ENCODE assay signal across 21 cellular contexts in the genomic region with DNA sequence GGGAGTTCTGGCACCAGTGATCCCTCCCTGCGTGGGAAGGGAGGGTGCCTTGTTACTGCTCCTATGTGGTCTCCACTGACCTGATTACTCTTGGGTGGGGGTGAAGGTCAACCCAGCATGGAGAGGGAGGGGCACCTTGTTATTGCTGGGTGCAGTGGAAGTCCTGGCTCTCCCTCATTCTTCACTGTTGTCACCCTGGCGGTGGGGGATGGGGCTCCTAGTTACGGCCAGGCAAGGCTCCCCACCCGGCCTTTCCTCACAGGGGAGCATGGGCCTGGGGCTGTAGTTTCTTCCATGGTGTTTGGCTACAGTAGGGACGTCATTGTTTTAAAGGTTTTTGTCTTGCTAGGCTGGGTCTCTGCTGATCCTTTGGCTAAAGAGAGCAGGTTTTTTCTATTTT. TPM values are rescaled to one million over a fixed set of nuclear protein-coding genes. Genes with fewer than 3 reads are reported as not detected.
DNase-seq lines count a peak whose midpoint lies in the region; ATAC-seq, FAIRE-seq and TF ChIP-seq lines count a peak whose summit lies in the region.
"Had no signal": no experiment of that assay in that cellular context is flagged by ENCODE, and none has a peak within 500 bp of the region (broad histone marks: within the 10 kb centered on the region; RNA-seq: fewer than 3 reads in every experiment).

No MANE protein-coding gene starts in this region.

- H3K4me1 ChIP-seq in HepG2 (ENCODE audit: insufficient read depth, low read length) (no peaks in the 10 kb centered on the region), small intestine (ENCODE audit: control insufficient read depth in 2 of 2, insufficient read depth in 1 of 2, low read depth in 1 of 2, low read length in 1 of 2) (no peaks in the 10 kb centered on the region), HAP-1 (no peaks in the 10 kb centered on the region)
- H3K4me1 ChIP-seq: A549, Caco-2 had no signal

- H3K36me3 Mint-ChIP-seq in WTC11, result no peaks in the 10 kb centered on the region

- H3K4me3 Mint-ChIP-seq in WTC11, result no peak overlapping the region
- H3K4me3 Mint-ChIP-seq: CD4-positive, alpha-beta T cell had no signal

- no peak overlapping the region for H2AFZ ChIP-seq in HepG2 (ENCODE audit: low read length)

- H3K4me3 ChIP-seq in H7 (ENCODE audit: insufficient read depth, low read depth, low read length) (no peak overlapping the region), HepG2 (replicated peaks in 1 of 3; ENCODE audit: insufficient read depth in 1 of 3, low read depth in 2 of 3, low read length in 3 of 3) (no peak overlapping the region), small intestine (ENCODE audit: low read depth in 1 of 2, low read length in 2 of 2) (no peak overlapping the region), HAP-1 (no peak overlapping the region)
- H3K4me3 ChIP-seq: A549 had no signal

- no peaks in the 10 kb centered on the region for H3K27me3 ChIP-seq in H7 (ENCODE audit: control insufficient read depth, insufficient read depth, low read length)
- peaks cover 0 to 3% of the 10 kb centered on the region in 2 experiments; a peak in 2 of 5 replicates for H3K27me3 ChIP-seq in HepG2 (ENCODE audit: control insufficient read depth in 1 of 2, insufficient read depth in 2 of 2, low read length in 2 of 2)
- no peaks in the 10 kb centered on the region for H3K27me3 ChIP-seq in small intestine (ENCODE audit: control insufficient read depth in 2 of 2, insufficient read depth in 2 of 2, low read length in 2 of 2)
- no peaks in the 10 kb centered on the region for H3K27me3 ChIP-seq in HAP-1 (ENCODE audit: low read depth)

- in situ Hi-C loops in HepG2 (cut with HindIII; ENCODE audit: extremely low pct_ligation_motif_present, low pct_unique_long_range_greater_than_20kb), result no loop called here
- in situ Hi-C loops in HAP-1 (cut with MboI; ENCODE audit: low sequenced_read_pairs), result no loop called here

- no peak overlapping the region for H3K27ac Mint-ChIP-seq in WTC11
- H3K27ac Mint-ChIP-seq: CD4-positive, alpha-beta T cell had no signal

- H3K4me1 Mint-ChIP-seq in WTC11, result peaks cover 10% of the 10 kb centered on the region

- no TSS peak for BruUV-seq in HepG2 (replicated peaks; lab: Mats Ljungman, UMichigan)

- H3K9me3 ChIP-seq in HepG2 (ENCODE audit: low read length), result no peaks in the 10 kb centered on the region
- no peaks in the 10 kb centered on the region for H3K9me3 ChIP-seq in small intestine (ENCODE audit: control insufficient read depth, low read depth)
- H3K9me3 ChIP-seq in HAP-1, result no peaks in the 10 kb centered on the region; the same call in 1 of the 2 replicates

- TF ChIP-seq EP300 in HepG2 (IDR thresholded peaks at IDR 0.05; ENCODE audit: low read depth in 2 of 2, low read length in 2 of 2) (no peak), HepG2 (CRISPR knock-in tag; IDR thresholded peaks at IDR 0.05; ENCODE audit: borderline replicate concordance) (no peak)

- FAIRE-seq in HepG2 (lab: Jason Lieb, UNC), result no peak
- FAIRE-seq in small intestine (lab: Jason Lieb, UNC), result no peak
- FAIRE-seq: A549 had no signal

- H3K79me2 ChIP-seq in HepG2 (ENCODE audit: insufficient read depth, low read length), result no peaks in the 10 kb centered on the region

- POLR2A ChIA-PET in WTC11 (lab: Charles Lee), result no interaction called here
- POLR2A ChIA-PET in HepG2 (lab: Yijun Ruan, JAX), result no interaction called here

- H3K9ac ChIP-seq in HepG2 (ENCODE audit: insufficient read depth, low read depth, low read length), result no peak overlapping the region
- H3K9ac ChIP-seq: KMS-11 had no signal

- H3K27me3 Mint-ChIP-seq in WTC11 (ENCODE audit: low read depth), result no peaks in the 10 kb centered on the region
- H3K27me3 Mint-ChIP-seq: CD4-positive, alpha-beta T cell had no signal

- peak; percentile 52; the same call in 1 of the 2 replicates for ATAC-seq in WTC11
- no peak for ATAC-seq in HepG2
- ATAC-seq: A549, HCT116, PC-3 had no signal

- H4K20me1 ChIP-seq in HepG2 (ENCODE audit: insufficient read depth, low read length), result no peaks in the 10 kb centered on the region

- 13% methylated on average over 5 of the region's 5 CpGs for WGBS in HepG2 (ENCODE audit: low lambda C conversion rate)
- WGBS in small intestine, 3 donors, result 50 to 71% (median 62%) methylated on average over 5 of the region's 5 CpGs

- TF ChIP-seq RAD21 in HepG2 (CRISPR knock-in tag; IDR thresholded peaks at IDR 0.05), result no peak

- no peak for TF ChIP-seq POLR2A in HepG2 (IDR thresholded peaks at IDR 0.05; ENCODE audit: insufficient read depth in 1 of 2, low read depth in 2 of 2, low read length in 2 of 2)

- intact Hi-C loops in HepG2 (cut with micrococcal nuclease; ENCODE audit: unreplicated experiment), result no loop called here

- no peaks in the 10 kb centered on the region for H3K36me3 ChIP-seq in H7 (replicated peaks; ENCODE audit: control insufficient read depth, insufficient read depth, low read length)
- H3K36me3 ChIP-seq in HepG2 (replicated peaks in 1 of 2; ENCODE audit: control insufficient read depth in 1 of 2, insufficient read depth in 2 of 2, low read length in 2 of 2), result no peaks in the 10 kb centered on the region
- no peaks in the 10 kb centered on the region for H3K36me3 ChIP-seq in small intestine (ENCODE audit: control insufficient read depth in 2 of 2, insufficient read depth in 2 of 2, low read length in 2 of 2)
- no peaks in the 10 kb centered on the region for H3K36me3 ChIP-seq in HAP-1 (replicated peaks)

- no peak overlapping the region for H3K4me2 ChIP-seq in HepG2 (ENCODE audit: low read depth, low read length)
- H3K4me2 ChIP-seq: A549, KMS-11 had no signal

- H3K27ac ChIP-seq in HepG2 (ENCODE audit: extremely low read length, insufficient read depth, low read length), result no peak overlapping the region
- no peak overlapping the region for H3K27ac ChIP-seq in small intestine (ENCODE audit: low read depth in 1 of 2, low read length in 1 of 2)
- H3K27ac ChIP-seq: A549, KMS-11 had no signal

- TF ChIP-seq CTCF in WTC11 (IDR thresholded peaks at IDR 0.05) (no peak), HepG2 (CRISPR knock-in tag; IDR thresholded peaks at IDR 0.05) (no peak)

- peak; percentile 55 for DNase-seq in H7
- no peak for DNase-seq in WTC11 (ENCODE audit: low spot score)
- no peak for DNase-seq in HepG2 (ENCODE audit: low spot score)
- DNase-seq in small intestine, result peak; percentile 41
- no peak for DNase-seq in activated gamma-delta T cell treated with Interleukin-2 at 50 U/mL for 16 hours
- no peak for DNase-seq in islet precursor cell
- DNase-seq in HAP-1 (ENCODE audit: low spot score in 2 of 2), result no peak
- DNase-seq: CD4-positive, alpha-beta T cell; GDM1; NCI-H187 treated with DMSO at 0.1 percent for 48 hours; NCI-H226; NCI-H524; PC-3; RPMI8226; SIG-M5 had no signal

- peaks cover 22% of the 10 kb centered on the region for H3K9me3 Mint-ChIP-seq in WTC11

- CTCF ChIA-PET in WTC11 (lab: Charles Lee) (no interaction called here), HepG2 (lab: Yijun Ruan, JAX; ENCODE audit: low intra/inter-chr PET ratio, low total read pairs) (no interaction called here)

RNA-seq across cellular contexts. Expression of gene PACSIN1, which starts 40.8 kb away (rescaled TPM):
- 3.4 and 4.9 TPM in 2 replicates for total RNA-seq in H7 (2014; rRNA removed; shearing (Covaris generic))
- total RNA-seq in WTC11 (2021) (10.6 to 12.6 TPM (median 10.7 TPM) in 3 replicates), HepG2 (2016; rRNA removed; fragmentation: Illumina TruSeq; extraction: Trizol) (not detected in 2 replicates)
- total RNA-seq in HepG2 (2016; cell fraction: cytosol; rRNA removed; fragmentation: Illumina TruSeq; extraction: Trizol; ENCODE audit: low read depth), result not detected in 2 replicates
- total RNA-seq in HepG2 (2016; cell fraction: insoluble cytoplasmic fraction; rRNA removed; fragmentation: Illumina TruSeq; extraction: Trizol), result not detected in 2 replicates
- total RNA-seq in HepG2 (2016; cell fraction: membrane; rRNA removed; fragmentation: Illumina TruSeq; extraction: Trizol), result not detected in 2 replicates
- not detected in 2 replicates for total RNA-seq in HepG2 (2016; cell fraction: nucleus; rRNA removed; fragmentation: Illumina TruSeq; extraction: Trizol)
- polyA plus RNA-seq in HepG2 (2011; rRNA removed) (not detected in 2 replicates), small intestine (1 to 10 TPM in 1 of 3 donors, not detected in 2; 1.6 TPM)
- polyA plus RNA-seq in HepG2 (2011; cell fraction: cytosol; rRNA removed), result 0.01 TPM in 1 of 2 replicates, not detected in the other
- polyA plus RNA-seq in HepG2 (2011; cell fraction: nucleus; rRNA removed), result not detected in 2 replicates
- polyA plus RNA-seq in HepG2 (2012), result not detected in 2 replicates
- polyA plus RNA-seq in HepG2 (2016; cell fraction: cytosol; fragmentation: Illumina TruSeq; extraction: Trizol; ENCODE audit: low read depth), result not detected in 2 replicates
- polyA plus RNA-seq in HepG2 (2016; cell fraction: insoluble cytoplasmic fraction; fragmentation: Illumina TruSeq; extraction: Trizol; ENCODE audit: low read depth), result not detected in 2 replicates
- not detected in 2 replicates for polyA plus RNA-seq in HepG2 (2016; cell fraction: membrane; fragmentation: Illumina TruSeq; extraction: Trizol; ENCODE audit: low read depth)
- not detected in 2 replicates for polyA plus RNA-seq in HepG2 (2016; cell fraction: nucleus; fragmentation: Illumina TruSeq; extraction: Trizol; ENCODE audit: insufficient read depth, low read depth)
- 0.04 and 0.05 TPM in 2 replicates for polyA minus RNA-seq in HepG2 (2011; rRNA and poly(A)+ RNA removed; ENCODE audit: low replicate concordance)
- not detected in 2 replicates for polyA minus RNA-seq in HepG2 (2011; cell fraction: cytosol; rRNA and poly(A)+ RNA removed)
- polyA minus RNA-seq in HepG2 (2011; cell fraction: nucleus; rRNA and poly(A)+ RNA removed), result not detected in 2 replicates

RNA-seq across cellular contexts. Expression of gene SPDEF, which starts 49.4 kb away (rescaled TPM):
- total RNA-seq in H7 (2014; rRNA removed; shearing (Covaris generic)), result 0.11 and 0.21 TPM in 2 replicates
- 0.44 to 0.72 TPM (median 0.50 TPM) in 3 replicates for total RNA-seq in WTC11 (2021)
- not detected in 2 replicates for total RNA-seq in HepG2 (2016; rRNA removed; fragmentation: Illumina TruSeq; extraction: Trizol)
- total RNA-seq in HepG2 (2016; cell fraction: cytosol; rRNA removed; fragmentation: Illumina TruSeq; extraction: Trizol; ENCODE audit: low read depth), result not detected in 2 replicates
- total RNA-seq in HepG2 (2016; cell fraction: insoluble cytoplasmic fraction; rRNA removed; fragmentation: Illumina TruSeq; extraction: Trizol), result not detected in 2 replicates
- total RNA-seq in HepG2 (2016; cell fraction: membrane; rRNA removed; fragmentation: Illumina TruSeq; extraction: Trizol), result not detected in 2 replicates
- total RNA-seq in HepG2 (2016; cell fraction: nucleus; rRNA removed; fragmentation: Illumina TruSeq; extraction: Trizol), result not detected in 2 replicates
- polyA plus RNA-seq in HepG2 (2011; rRNA removed), result 0.03 TPM in 1 of 2 replicates, not detected in the other
- polyA plus RNA-seq in HepG2 (2011; cell fraction: cytosol; rRNA removed), result not detected in 2 replicates
- polyA plus RNA-seq in HepG2 (2011; cell fraction: nucleus; rRNA removed), result 0.07 and 0.08 TPM in 2 replicates
- polyA plus RNA-seq in HepG2 (2012), result not detected in 2 replicates
- not detected in 2 replicates for polyA plus RNA-seq in HepG2 (2016; cell fraction: cytosol; fragmentation: Illumina TruSeq; extraction: Trizol; ENCODE audit: low read depth)
- not detected in 2 replicates for polyA plus RNA-seq in HepG2 (2016; cell fraction: insoluble cytoplasmic fraction; fragmentation: Illumina TruSeq; extraction: Trizol; ENCODE audit: low read depth)
- not detected in 2 replicates for polyA plus RNA-seq in HepG2 (2016; cell fraction: membrane; fragmentation: Illumina TruSeq; extraction: Trizol; ENCODE audit: low read depth)
- not detected in 2 replicates for polyA plus RNA-seq in HepG2 (2016; cell fraction: nucleus; fragmentation: Illumina TruSeq; extraction: Trizol; ENCODE audit: insufficient read depth, low read depth)
- polyA minus RNA-seq in HepG2 (2011; rRNA and poly(A)+ RNA removed; ENCODE audit: low replicate concordance), result not detected in 2 replicates
- not detected in 2 replicates for polyA minus RNA-seq in HepG2 (2011; cell fraction: cytosol; rRNA and poly(A)+ RNA removed)
- polyA minus RNA-seq in HepG2 (2011; cell fraction: nucleus; rRNA and poly(A)+ RNA removed), result not detected in 2 replicates
- polyA plus RNA-seq in small intestine, result 10 to 100 TPM; 10.9 to 20.6 (median 13.0) TPM
- total RNA-seq: M059J had no signal
- polyA plus RNA-seq: BJ had no signal

Comparison
In these comparisons a context has a peak if more than half of its experiments do, and no peak if none do; other contexts are left out.
1. DNase-seq: peak in H7 (single experiment) and small intestine (single experiment); none in WTC11 (single experiment), HepG2 (single experiment), activated gamma-delta T cell treated with Interleukin-2 at 50 U/mL for 16 hours (single experiment), islet precursor cell (single experiment) and HAP-1 (0 of 2).